In genomic region chr11:133476570-133477262, GRCh38 we compare ENCODE assay signal across 17 cellular contexts. TPM values are rescaled to one million over a fixed set of nuclear protein-coding genes. Genes with fewer than 3 reads are reported as not detected.
"Had no signal": no experiment of that assay in that cellular context is flagged by ENCODE, and none has a peak within 500 bp of the region (broad histone marks: within the 10 kb centered on the region; RNA-seq: fewer than 3 reads in every experiment).

No MANE protein-coding gene starts in this region.

- H3K4me1 Mint-ChIP-seq: activated naive CD4-positive, alpha-beta T cell treated with anti-CD3 and anti-CD28 coated beads, Interleukin-2, amount 10 ng/mL, durations not matched to agents 7 days and 5 days; natural killer cell; stimulated activated memory B cell treated with anti-CD40 and anti-IgM and Interleukin-4, amounts not matched to agents 10 μg/mL and 1 μg/mL and 100 μg/mL, for 72 hours had no signal

- DNase-seq: activated CD4-positive, alpha-beta T cell treated with anti-CD3 and anti-CD28 coated beads for 4 hours; activated naive CD4-positive, alpha-beta T cell treated with anti-CD3 and anti-CD28 coated beads, Interleukin-2, amount 10 ng/mL, durations not matched to agents 7 days and 5 days; effector CD8-positive, alpha-beta T cell; hippocampal formation; left colon; mucosa of descending colon; natural killer cell; spleen; stimulated activated CD4-positive, alpha-beta T cell treated with anti-CD3 and anti-CD28 coated beads, Interleukin-1b, Interleukin-23, amount 100 ng/mL, for 48 hours; T-helper 9 cell had no signal

- H3K27ac ChIP-seq: coronary artery, epithelial cell of prostate, spleen, tibial nerve had no signal

- H3K36me3 ChIP-seq: spleen, tibial nerve had no signal

- H3K4me3 Mint-ChIP-seq: activated naive CD4-positive, alpha-beta T cell treated with anti-CD3 and anti-CD28 coated beads, Interleukin-2, amount 10 ng/mL, durations not matched to agents 7 days and 5 days; natural killer cell; stimulated activated memory B cell treated with anti-CD40 and anti-IgM and Interleukin-4, amounts not matched to agents 10 μg/mL and 1 μg/mL and 100 μg/mL, for 72 hours had no signal

- H3K27me3 Mint-ChIP-seq: activated naive CD4-positive, alpha-beta T cell treated with anti-CD3 and anti-CD28 coated beads, Interleukin-2, amount 10 ng/mL, durations not matched to agents 7 days and 5 days had no signal

- H3K4me3 ChIP-seq: coronary artery, mucosa of descending colon, spleen, tibial nerve had no signal

- H3K27me3 ChIP-seq: tibial nerve had no signal

- H3K4me1 ChIP-seq: spleen, tibial nerve had no signal

- H3K9me3 ChIP-seq: mucosa of descending colon, spleen, tibial nerve had no signal

- H3K27ac Mint-ChIP-seq: activated naive CD4-positive, alpha-beta T cell treated with anti-CD3 and anti-CD28 coated beads, Interleukin-2, amount 10 ng/mL, durations not matched to agents 7 days and 5 days; natural killer cell; stimulated activated memory B cell treated with anti-CD40 and anti-IgM and Interleukin-4, amounts not matched to agents 10 μg/mL and 1 μg/mL and 100 μg/mL, for 72 hours had no signal

- H3K36me3 Mint-ChIP-seq: activated naive CD4-positive, alpha-beta T cell treated with anti-CD3 and anti-CD28 coated beads, Interleukin-2, amount 10 ng/mL, durations not matched to agents 7 days and 5 days; natural killer cell; stimulated activated memory B cell treated with anti-CD40 and anti-IgM and Interleukin-4, amounts not matched to agents 10 μg/mL and 1 μg/mL and 100 μg/mL, for 72 hours had no signal

- ATAC-seq: left colon; mucosa of descending colon; natural killer cell; sciatic nerve; stimulated activated memory B cell treated with anti-CD40 and anti-IgM and Interleukin-4, amounts not matched to agents 10 μg/mL and 1 μg/mL and 100 μg/mL, for 72 hours had no signal

RNA-seq across cellular contexts. Expression of gene OPCML, which starts 55.6 kb away (rescaled TPM):
- total RNA-seq: lung microvascular endothelial cell, natural killer cell, pulmonary artery endothelial cell had no signal
